15 cellular contexts compared by ENCODE assay signal in genomic region chr21:33125981-33126380, GRCh38. TPM values are rescaled to one million over a fixed set of nuclear protein-coding genes. Genes with fewer than 3 reads are reported as not detected.
DNase-seq lines count a peak whose midpoint lies in the region; ATAC-seq, FAIRE-seq and TF ChIP-seq lines count a peak whose summit lies in the region.
"Had no signal": no experiment of that assay in that cellular context is flagged by ENCODE, and none has a peak within 500 bp of the region (broad histone marks: within the 10 kb centered on the region; RNA-seq: fewer than 3 reads in every experiment).

No MANE protein-coding gene starts in this region.

- no peak for FAIRE-seq in A549 (lab: Jason Lieb, UNC)

- CTCF ChIA-PET in A549 (lab: Yijun Ruan, JAX): interaction anchor here (1.2 to 5.0 kb wide), 9 partner anchors 8 to 203 kb away, joined by 3 to 56 read pairs (median 15); no protein-coding TSS in a partner anchor

- ATAC-seq in A549 (no peak), GM21390 (IDR thresholded peaks at IDR 0.05; ENCODE audit: unreplicated experiment) (no peak)

- POLR2A ChIA-PET in A549 (lab: Yijun Ruan, JAX): no interaction called here

- TF ChIP-seq CTCF in A549 (IDR thresholded peaks at IDR 0.05): no peak

- H3K4me1 ChIP-seq in A549: peaks cover 10% of the 10 kb centered on the region; the same call in 2 of the 3 replicates

- H3K4me3 ChIP-seq in A549: no peak overlapping the region
- H3K4me3 ChIP-seq: BLaER1 treated with 17β-estradiol and CSF1 and Interleukin-3, amounts not matched to agents 10 nM and 100 nM had no signal

- in situ Hi-C loops in ACHN (cut with HindIII; ENCODE audit: low pct_ligation_motif_present, low pct_unique_long_range_greater_than_20kb, low sequenced_read_pairs): no loop called here

- 73% methylated on average over 6 of the region's 6 CpGs for WGBS in A549 (ENCODE audit: missing lambda C conversion rate)

- TF ChIP-seq POLR2A in A549 (IDR thresholded peaks at IDR 0.05; ENCODE audit: low read length): no peak

- no peak for TF ChIP-seq EP300 in A549 (IDR thresholded peaks at IDR 0.05)

- H3K9me3 ChIP-seq in A549: no peaks in the 10 kb centered on the region
- H3K9me3 ChIP-seq: BLaER1 treated with 17β-estradiol and CSF1 and Interleukin-3, amounts not matched to agents 10 nM and 100 nM had no signal

- no peaks in the 10 kb centered on the region for H3K27me3 ChIP-seq in layer of hippocampus (ENCODE audit: control insufficient read depth, insufficient read depth, low read length)
- H3K27me3 ChIP-seq: BLaER1 treated with 17β-estradiol and CSF1 and Interleukin-3, amounts not matched to agents 10 nM and 100 nM had no signal

- H3K4me2 ChIP-seq in A549: peak overlapping the region; percentile 38; the same call in 2 of the 3 replicates

- DNase-seq in A549 (ENCODE audit: low read depth in 1 of 2, low spot score in 1 of 2): no peak
- DNase-seq in NCI-H82 (lab: John Stamatoyannopoulos, UW): peak; percentile 80
- DNase-seq in activated gamma-delta T cell treated with Interleukin-2 at 50 U/mL for 16 hours: no peak
- no peak for DNase-seq in ACHN
- DNase-seq in activated gamma-delta T cell (lab: John Stamatoyannopoulos, UW): no peak
- DNase-seq: Calu3; CD4-positive, CD25-positive, alpha-beta regulatory T cell; DMS 273 treated with DMSO at 0.1 percent for 48 hours; GOT3; H9 had no signal

- TF ChIP-seq RAD21 in A549 (conservative IDR thresholded peaks at IDR 0.05 in 1 of 2, IDR thresholded peaks at IDR 0.05 in 1 of 2): no peak

- no peak overlapping the region for H3K27ac ChIP-seq in A549
- peak overlapping the region; percentile 66 for H3K27ac ChIP-seq in cingulate gyrus (ENCODE audit: low read depth, low read length)
- peak overlapping the region; percentile 60 for H3K27ac ChIP-seq in layer of hippocampus (ENCODE audit: low read depth, low read length)
- H3K27ac ChIP-seq: 22Rv1 had no signal

TF ChIP-seq in A549, 52 proteins besides CTCF, POLR2A, EP300 and RAD21:
- TF ChIP-seq ATOH8 (CRISPR knock-in tag; IDR thresholded peaks at IDR 0.05; ENCODE audit: low read depth) (no peak), JUNB (IDR thresholded peaks at IDR 0.05) (no peak), MAX (IDR thresholded peaks at IDR 0.05) (no peak), RNF2 (IDR thresholded peaks at IDR 0.05; ENCODE audit: borderline replicate concordance, low read depth) (no peak), RARB (CRISPR knock-in tag; IDR thresholded peaks at IDR 0.05) (no peak), MYC (IDR thresholded peaks at IDR 0.05; ENCODE audit: borderline replicate concordance, low read length) (no peak)
- TF ChIP-seq, protein P1, sequence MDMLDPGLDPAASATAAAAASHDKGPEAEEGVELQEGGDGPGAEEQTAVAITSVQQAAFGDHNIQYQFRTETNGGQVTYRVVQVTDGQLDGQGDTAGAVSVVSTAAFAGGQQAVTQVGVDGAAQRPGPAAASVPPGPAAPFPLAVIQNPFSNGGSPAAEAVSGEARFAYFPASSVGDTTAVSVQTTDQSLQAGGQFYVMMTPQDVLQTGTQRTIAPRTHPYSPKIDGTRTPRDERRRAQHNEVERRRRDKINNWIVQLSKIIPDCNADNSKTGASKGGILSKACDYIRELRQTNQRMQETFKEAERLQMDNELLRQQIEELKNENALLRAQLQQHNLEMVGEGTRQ (IDR thresholded peaks at IDR 0.05): no peak

RNA-seq across cellular contexts. Expression of gene OLIG1, which starts 56.0 kb away (rescaled TPM):
- not detected in 2 replicates for polyA plus RNA-seq in A549 (2011; rRNA removed)
- polyA plus RNA-seq in A549 (2012; cell fraction: cytosol; rRNA removed): 0.01 TPM in 1 of 2 replicates, not detected in the other
- 0.04 and 0.12 TPM in 2 replicates for polyA plus RNA-seq in A549 (2012; cell fraction: nucleus; rRNA removed)
- not detected in 3 replicates for polyA plus RNA-seq in A549 (2017; fragmentation: RNase III; extraction: RNeasy Plus Mini Kit Qiagen cat#74134 plus additional on column Dnase treatment)
- polyA minus RNA-seq in A549 (2011; rRNA and poly(A)+ RNA removed): not detected in 2 replicates
- polyA plus RNA-seq: CD4-positive, CD25-positive, alpha-beta regulatory T cell had no signal

Comparison
In these comparisons a context has a peak if more than half of its experiments do, and no peak if none do; other contexts are left out.
1. H3K27ac ChIP-seq: peak in cingulate gyrus (single experiment) and layer of hippocampus (single experiment); none in A549 (0 of 2).